In genomic region chr3:120093923-120094775, GRCh38 we compare ENCODE assay signal across 1 cellular context.
TF ChIP-seq lines count a peak whose summit lies in the region.

Gene GSK3B, minus strand, starts transcription at chr3:120094447. Its CDS starts 1,013 bp downstream, at chr3:120093434.

TF ChIP-seq in HepG2, 621 proteins besides CTCF, POLR2A, EP300 and RAD21 (continued from another document and continues in another):
- TF ChIP-seq HNF4G (IDR thresholded peaks at IDR 0.05; ENCODE audit: borderline replicate concordance, low read depth, low read length): peak; percentile 14; the same call in 1 of the 2 replicates
- no peak for TF ChIP-seq HNF4G (CRISPR knock-in tag; IDR thresholded peaks at IDR 0.05; ENCODE audit: borderline replicate concordance, low read depth)
- TF ChIP-seq MYC (CRISPR knock-in tag; IDR thresholded peaks at IDR 0.05; ENCODE audit: borderline replicate concordance): peak; percentile 23; the same call in 1 of the 2 replicates
- no peak for TF ChIP-seq PHB2 (IDR thresholded peaks at IDR 0.05; ENCODE audit: partially characterized antibody)
- 0 out of 2 replicates have a peak, but pooled peaks have one; percentile 55 for TF ChIP-seq ZNF788 (CRISPR knock-in tag; IDR thresholded peaks at IDR 0.05; ENCODE audit: borderline replicate concordance)
- TF ChIP-seq ZBTB20 (CRISPR knock-in tag; IDR thresholded peaks at IDR 0.05; ENCODE audit: borderline replicate concordance, low read depth): no peak
- peak; percentile 26; the same call in 1 of the 2 replicates for TF ChIP-seq POGZ (CRISPR knock-in tag; IDR thresholded peaks at IDR 0.05)
- peak; percentile 37 for TF ChIP-seq TBL1XR1 (IDR thresholded peaks at IDR 0.05; ENCODE audit: borderline replicate concordance, low read length, partially characterized antibody)
- no peak for TF ChIP-seq ZNF205 (CRISPR knock-in tag; IDR thresholded peaks at IDR 0.05)
- TF ChIP-seq ZNF274 (CRISPR knock-in tag; IDR thresholded peaks at IDR 0.05): peak; percentile 66; the same call in 1 of the 2 replicates
- no peak for TF ChIP-seq ATF6 (CRISPR knock-in tag; conservative IDR thresholded peaks at IDR 0.05)
- 0 out of 2 replicates have a peak, but pooled peaks have one; percentile 28 for TF ChIP-seq ZNF431 (CRISPR knock-in tag; IDR thresholded peaks at IDR 0.05; ENCODE audit: borderline replicate concordance, low read depth)
- no peak for TF ChIP-seq ZNF720 (CRISPR knock-in tag; IDR thresholded peaks at IDR 0.05)
- TF ChIP-seq ZZZ3 (CRISPR knock-in tag; IDR thresholded peaks at IDR 0.05; ENCODE audit: borderline replicate concordance): peak; percentile 64; the same call in 1 of the 2 replicates
- 0 out of 2 replicates have a peak, but pooled peaks have one; percentile 25 for TF ChIP-seq ERF (CRISPR knock-in tag; IDR thresholded peaks at IDR 0.05)
- TF ChIP-seq ARID5B (CRISPR knock-in tag; IDR thresholded peaks at IDR 0.05): no peak
- no peak for TF ChIP-seq ZSCAN20 (CRISPR knock-in tag; IDR thresholded peaks at IDR 0.05; ENCODE audit: borderline replicate concordance)
- peak; percentile 47; the same call in 1 of the 3 replicates for TF ChIP-seq MXI1 (IDR thresholded peaks at IDR 0.05; ENCODE audit: borderline replicate concordance, low read depth, low read length)
- no peak for TF ChIP-seq ZNF468 (CRISPR knock-in tag; IDR thresholded peaks at IDR 0.05)
- TF ChIP-seq ZNF460 (CRISPR knock-in tag; IDR thresholded peaks at IDR 0.05; ENCODE audit: borderline replicate concordance): no peak
- TF ChIP-seq NR2F1 (CRISPR knock-in tag; IDR thresholded peaks at IDR 0.05): no peak
- TF ChIP-seq HNRNPLL (IDR thresholded peaks at IDR 0.05; ENCODE audit: low read depth, low read length, poor library complexity, severe bottlenecking): peak; percentile 100
- TF ChIP-seq ZBTB44 (CRISPR knock-in tag; IDR thresholded peaks at IDR 0.05): no peak
- TF ChIP-seq LRRFIP1 (CRISPR knock-in tag; conservative IDR thresholded peaks at IDR 0.05): no peak
- TF ChIP-seq CBX1 (IDR thresholded peaks at IDR 0.05; ENCODE audit: low read depth): no peak
- peak; percentile 85 for TF ChIP-seq YY1 (IDR thresholded peaks at IDR 0.05; ENCODE audit: insufficient read depth, insufficient replicate concordance, low read depth, low read length)
- TF ChIP-seq ZNF33A (CRISPR knock-in tag; IDR thresholded peaks at IDR 0.05; ENCODE audit: borderline replicate concordance): no peak
- no peak for TF ChIP-seq ZNF816 (CRISPR knock-in tag; IDR thresholded peaks at IDR 0.05; ENCODE audit: borderline replicate concordance)
- TF ChIP-seq PLSCR1 (CRISPR knock-in tag; IDR thresholded peaks at IDR 0.05; ENCODE audit: borderline replicate concordance): no peak
- TF ChIP-seq CCAR2 (optimal IDR thresholded peaks at IDR 0.05; ENCODE audit: low read depth, low read length): no peak
- no peak for TF ChIP-seq ZBTB21 (CRISPR knock-in tag; IDR thresholded peaks at IDR 0.05)
- no peak for TF ChIP-seq CC2D1A (CRISPR knock-in tag; IDR thresholded peaks at IDR 0.05)
- peak; percentile 58; the same call in 1 of the 2 replicates for TF ChIP-seq PHF20 (CRISPR knock-in tag; IDR thresholded peaks at IDR 0.05)
- TF ChIP-seq ZNF496 (CRISPR knock-in tag; IDR thresholded peaks at IDR 0.05; ENCODE audit: insufficient replicate concordance): no peak
- TF ChIP-seq ZSCAN25 (CRISPR knock-in tag; IDR thresholded peaks at IDR 0.05): peak; percentile 50; the same call in 1 of the 2 replicates
- no peak for TF ChIP-seq STAG1 (CRISPR knock-in tag; IDR thresholded peaks at IDR 0.05)
- TF ChIP-seq ZNF501 (CRISPR knock-in tag; IDR thresholded peaks at IDR 0.05): no peak
- TF ChIP-seq ZNF337 (CRISPR knock-in tag; IDR thresholded peaks at IDR 0.05; ENCODE audit: borderline replicate concordance, low read depth): no peak
- no peak for TF ChIP-seq JDP2 (CRISPR knock-in tag; IDR thresholded peaks at IDR 0.05; ENCODE audit: borderline replicate concordance)
- TF ChIP-seq ZBTB14 (CRISPR knock-in tag; IDR thresholded peaks at IDR 0.05): no peak
- 0 out of 2 replicates have a peak, but pooled peaks have one; percentile 9 for TF ChIP-seq ZBTB43 (CRISPR knock-in tag; conservative IDR thresholded peaks at IDR 0.05)
- TF ChIP-seq MXD1 (CRISPR knock-in tag; IDR thresholded peaks at IDR 0.05): peak; percentile 73
- 0 out of 2 replicates have a peak, but pooled peaks have one; percentile 24 for TF ChIP-seq ZNF580 (CRISPR knock-in tag; IDR thresholded peaks at IDR 0.05; ENCODE audit: borderline replicate concordance, low read depth)
- no peak for TF ChIP-seq ZNF143 (CRISPR knock-in tag; IDR thresholded peaks at IDR 0.05)
- TF ChIP-seq HNF1B (CRISPR knock-in tag; IDR thresholded peaks at IDR 0.05): no peak
- TF ChIP-seq ZNF775 (CRISPR knock-in tag; IDR thresholded peaks at IDR 0.05; ENCODE audit: borderline replicate concordance): no peak
- no peak for TF ChIP-seq PBX2 (CRISPR knock-in tag; IDR thresholded peaks at IDR 0.05)
- TF ChIP-seq KMT2A (CRISPR knock-in tag; IDR thresholded peaks at IDR 0.05): peak; percentile 86
- no peak for TF ChIP-seq ZNF790 (CRISPR knock-in tag; IDR thresholded peaks at IDR 0.05; ENCODE audit: borderline replicate concordance)
- no peak for TF ChIP-seq GPN1 (CRISPR knock-in tag; IDR thresholded peaks at IDR 0.05; ENCODE audit: borderline replicate concordance)
